Comparison of ENCODE assay signal across 1 cellular context in the genomic region with DNA sequence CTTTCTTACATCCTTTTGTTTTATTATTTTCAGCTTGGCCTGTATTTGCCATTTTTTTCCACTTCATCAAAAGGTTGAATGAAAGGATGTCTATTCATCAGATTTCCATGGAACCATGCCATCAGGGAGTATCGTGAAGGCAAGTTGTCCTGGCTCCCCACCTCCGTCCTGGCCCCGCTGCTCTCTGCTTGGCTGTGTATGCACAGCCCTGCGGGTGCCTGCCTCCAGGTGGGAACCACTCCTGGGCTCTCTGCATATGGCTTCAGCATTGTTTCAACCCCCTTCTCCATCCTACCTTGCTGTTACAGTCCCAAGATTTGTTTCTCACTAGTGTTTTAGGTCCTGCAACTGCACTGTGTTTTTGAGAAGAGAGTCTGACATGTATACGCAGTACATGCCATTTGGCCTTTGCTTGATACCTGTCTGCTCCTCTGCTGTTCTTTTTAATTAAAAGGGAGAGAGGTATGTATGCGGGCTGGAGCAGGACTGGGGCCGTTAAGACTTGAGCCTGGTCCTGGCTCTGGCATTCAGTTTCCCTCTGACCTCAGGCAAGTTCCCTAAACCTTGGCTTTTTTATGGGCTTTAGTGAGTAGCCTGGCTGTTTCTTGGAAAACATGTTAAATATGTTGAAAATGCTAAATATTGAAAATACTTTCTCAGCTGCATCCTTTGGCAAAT.
TF ChIP-seq lines count a peak whose summit lies in the region.

No MANE protein-coding gene starts in this region.

TF ChIP-seq in GM23338, 12 proteins besides CTCF, POLR2A, EP300 and RAD21:
- TF ChIP-seq, protein P1, sequence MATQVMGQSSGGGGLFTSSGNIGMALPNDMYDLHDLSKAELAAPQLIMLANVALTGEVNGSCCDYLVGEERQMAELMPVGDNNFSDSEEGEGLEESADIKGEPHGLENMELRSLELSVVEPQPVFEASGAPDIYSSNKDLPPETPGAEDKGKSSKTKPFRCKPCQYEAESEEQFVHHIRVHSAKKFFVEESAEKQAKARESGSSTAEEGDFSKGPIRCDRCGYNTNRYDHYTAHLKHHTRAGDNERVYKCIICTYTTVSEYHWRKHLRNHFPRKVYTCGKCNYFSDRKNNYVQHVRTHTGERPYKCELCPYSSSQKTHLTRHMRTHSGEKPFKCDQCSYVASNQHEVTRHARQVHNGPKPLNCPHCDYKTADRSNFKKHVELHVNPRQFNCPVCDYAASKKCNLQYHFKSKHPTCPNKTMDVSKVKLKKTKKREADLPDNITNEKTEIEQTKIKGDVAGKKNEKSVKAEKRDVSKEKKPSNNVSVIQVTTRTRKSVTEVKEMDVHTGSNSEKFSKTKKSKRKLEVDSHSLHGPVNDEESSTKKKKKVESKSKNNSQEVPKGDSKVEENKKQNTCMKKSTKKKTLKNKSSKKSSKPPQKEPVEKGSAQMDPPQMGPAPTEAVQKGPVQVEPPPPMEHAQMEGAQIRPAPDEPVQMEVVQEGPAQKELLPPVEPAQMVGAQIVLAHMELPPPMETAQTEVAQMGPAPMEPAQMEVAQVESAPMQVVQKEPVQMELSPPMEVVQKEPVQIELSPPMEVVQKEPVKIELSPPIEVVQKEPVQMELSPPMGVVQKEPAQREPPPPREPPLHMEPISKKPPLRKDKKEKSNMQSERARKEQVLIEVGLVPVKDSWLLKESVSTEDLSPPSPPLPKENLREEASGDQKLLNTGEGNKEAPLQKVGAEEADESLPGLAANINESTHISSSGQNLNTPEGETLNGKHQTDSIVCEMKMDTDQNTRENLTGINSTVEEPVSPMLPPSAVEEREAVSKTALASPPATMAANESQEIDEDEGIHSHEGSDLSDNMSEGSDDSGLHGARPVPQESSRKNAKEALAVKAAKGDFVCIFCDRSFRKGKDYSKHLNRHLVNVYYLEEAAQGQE (IDR thresholded peaks at IDR 0.05; ENCODE audit: unreplicated experiment), result no peak
TF ChIP-seq in GM23338: peak in this region for 0.
